22 cellular contexts compared by ENCODE assay signal in genomic region chr20:2707353-2708072, GRCh38. TPM values are rescaled to one million over a fixed set of nuclear protein-coding genes. Genes with fewer than 3 reads are reported as not detected.
A peak's percentile ranks its signal among the peaks of the same experiment; 100 is the strongest.
DNase-seq lines count a peak whose midpoint lies in the region; TF ChIP-seq lines count a peak whose summit lies in the region.
"Had no signal": no experiment of that assay in that cellular context is flagged by ENCODE, and none has a peak within 500 bp of the region (broad histone marks: within the 10 kb centered on the region; RNA-seq: fewer than 3 reads in every experiment).

No MANE protein-coding gene starts in this region.

- no peak for TF ChIP-seq CTCF in endothelial cell (IDR thresholded peaks at IDR 0.05; ENCODE audit: unreplicated experiment)

- peaks cover 3% of the 10 kb centered on the region for H3K4me1 Mint-ChIP-seq in endothelial cell (ENCODE audit: unreplicated experiment)
- H3K4me1 Mint-ChIP-seq: naive B cell had no signal

- H3K4me3 Mint-ChIP-seq in endothelial cell (ENCODE audit: unreplicated experiment): no peak overlapping the region
- H3K4me3 Mint-ChIP-seq: activated CD4-positive, alpha-beta T cell treated with anti-CD3 and anti-CD28 coated beads for 36 hours; activated naive CD4-positive, alpha-beta T cell treated with anti-CD3 and anti-CD28 coated beads, Interleukin-2, amount 10 ng/mL, durations not matched to agents 7 days and 5 days; naive B cell; T-helper 2 cell treated with Interferon-gamma antibody and Interleukin-4, amounts not matched to agents 5 μg/mL and 100 μg/mL, for 36 hours had no signal

- no peaks in the 10 kb centered on the region for H3K36me3 Mint-ChIP-seq in endothelial cell (ENCODE audit: low read depth, unreplicated experiment)
- H3K36me3 Mint-ChIP-seq: activated naive CD4-positive, alpha-beta T cell treated with anti-CD3 and anti-CD28 coated beads, Interleukin-2, amount 10 ng/mL, durations not matched to agents 7 days and 5 days; naive B cell had no signal

- peaks cover 8% of the 10 kb centered on the region for H3K27me3 Mint-ChIP-seq in endothelial cell (ENCODE audit: unreplicated experiment)

- peak; percentile 58 for DNase-seq in activated effector memory CD4-positive, alpha-beta T cell treated with anti-CD3 and anti-CD28 coated beads, Interleukin-2, amount 50 U/mL, for 16 hours
- no peak for DNase-seq in activated effector memory CD4-positive, alpha-beta T cell treated with Interleukin-2 at 50 U/mL for 16 hours
- DNase-seq in SK-N-DZ (ENCODE audit: low spot score) (peak; percentile 47), endothelial cell (ENCODE audit: low spot score) (no peak), retina (peak; percentile 12), GM19240 (ENCODE audit: insufficient read length, low spot score) (no peak), LoVo (ENCODE audit: low spot score) (no peak), cerebellum (ENCODE audit: low spot score) (no peak)
- DNase-seq: activated naive CD4-positive, alpha-beta T cell treated with anti-CD3 and anti-CD28 coated beads, Interleukin-2, amount 10 ng/mL, durations not matched to agents 7 days and 5 days; anterior cingulate cortex; COR-L47; dermis blood vessel endothelial cell; HCEC 1CT; hippocampal formation; left lung; naive B cell; NCI-H1105 treated with DMSO at 0.1 percent for 48 hours; NCI-H2029; NCI-H748 treated with DMSO at 0.1 percent for 48 hours; trophoblast cell had no signal

- H3K9me3 Mint-ChIP-seq in endothelial cell (ENCODE audit: unreplicated experiment): no peaks in the 10 kb centered on the region
- H3K9me3 Mint-ChIP-seq: activated naive CD4-positive, alpha-beta T cell treated with anti-CD3 and anti-CD28 coated beads, Interleukin-2, amount 10 ng/mL, durations not matched to agents 7 days and 5 days; naive B cell; T-helper 2 cell treated with Interferon-gamma antibody and Interleukin-4, amounts not matched to agents 5 μg/mL and 100 μg/mL, for 36 hours had no signal

- H3K27ac Mint-ChIP-seq in endothelial cell (ENCODE audit: unreplicated experiment): peak overlapping the region; percentile 12
- H3K27ac Mint-ChIP-seq: activated CD4-positive, alpha-beta T cell treated with anti-CD3 and anti-CD28 coated beads for 36 hours; activated naive CD4-positive, alpha-beta T cell treated with anti-CD3 and anti-CD28 coated beads, Interleukin-2, amount 10 ng/mL, durations not matched to agents 7 days and 5 days; T-helper 2 cell treated with Interferon-gamma antibody and Interleukin-4, amounts not matched to agents 5 μg/mL and 100 μg/mL, for 36 hours had no signal

RNA-seq across cellular contexts. Expression of gene EBF4, which starts 14.9 kb away (rescaled TPM):
- polyA plus RNA-seq in SK-N-DZ (2014; cell fraction: cytosol; rRNA removed): 18.6 and 24.6 TPM in 2 replicates
- polyA plus RNA-seq in SK-N-DZ (2014; cell fraction: nucleus; rRNA removed): 120 and 146 TPM in 2 replicates
- 5.9 TPM for total RNA-seq in endothelial cell (ENCODE audit: unreplicated experiment)
- total RNA-seq in cerebellum: 6.2 TPM

RNA-seq across cellular contexts. Expression of gene IDH3B, which starts 43.5 kb away (rescaled TPM):
- 222 and 231 TPM in 2 replicates for polyA plus RNA-seq in SK-N-DZ (2014; cell fraction: cytosol; rRNA removed)
- polyA plus RNA-seq in SK-N-DZ (2014; cell fraction: nucleus; rRNA removed): 452 and 535 TPM in 2 replicates
- total RNA-seq in endothelial cell (ENCODE audit: unreplicated experiment): 136 TPM
- 46.6 TPM for total RNA-seq in cerebellum

RNA-seq across cellular contexts. Expression of gene NOP56, which starts 55.1 kb away (rescaled TPM):
- 390 and 441 TPM in 2 replicates for polyA plus RNA-seq in SK-N-DZ (2014; cell fraction: cytosol; rRNA removed)
- polyA plus RNA-seq in SK-N-DZ (2014; cell fraction: nucleus; rRNA removed): 1,635 and 2,094 TPM in 2 replicates
- total RNA-seq in endothelial cell (ENCODE audit: unreplicated experiment): 144 TPM
- total RNA-seq in cerebellum: 83.5 TPM

Comparison
In these comparisons a context has a peak if more than half of its experiments do, and no peak if none do; other contexts are left out.
1. DNase-seq: peak in activated effector memory CD4-positive, alpha-beta T cell treated with anti-CD3 and anti-CD28 coated beads, Interleukin-2, amount 50 U/mL, for 16 hours (single experiment), SK-N-DZ (single experiment) and retina (single experiment); none in activated effector memory CD4-positive, alpha-beta T cell treated with Interleukin-2 at 50 U/mL for 16 hours (single experiment), endothelial cell (single experiment), GM19240 (single experiment), LoVo (single experiment) and cerebellum (single experiment).